Comparison of ENCODE assay signal across 8 cellular contexts in genomic region chr10:43407148-43407575, GRCh38. TPM values are rescaled to one million over a fixed set of nuclear protein-coding genes. Genes with fewer than 3 reads are reported as not detected.
DNase-seq lines count a peak whose midpoint lies in the region; ATAC-seq, FAIRE-seq and TF ChIP-seq lines count a peak whose summit lies in the region.

No MANE protein-coding gene starts in this region.

- TF ChIP-seq CTCF in WERI-Rb-1 (IDR thresholded peaks at IDR 0.05; ENCODE audit: low read depth, low read length): no peak

- peaks cover 5% of the 10 kb centered on the region for H3K9me3 ChIP-seq in WERI-Rb-1 (ENCODE audit: severe bottlenecking)

- no peaks in the 10 kb centered on the region for H3K9me3 Mint-ChIP-seq in central memory CD8-positive, alpha-beta T cell

- peak overlapping the region; percentile 99 for H3K27ac Mint-ChIP-seq in central memory CD8-positive, alpha-beta T cell (ENCODE audit: low read depth)

- TF ChIP-seq POLR2A in H54 (IDR thresholded peaks at IDR 0.05; ENCODE audit: low read depth, low read length): no peak

- FAIRE-seq in H54 (lab: Jason Lieb, UNC): no peak

- H3K27me3 Mint-ChIP-seq in central memory CD8-positive, alpha-beta T cell: no peaks in the 10 kb centered on the region

- intact Hi-C loops in left colon (cut with DNase I, micrococcal nuclease): no loop called here

- peak overlapping the region; percentile 95 for H3K27ac ChIP-seq in WERI-Rb-1

- DNase-seq in WERI-Rb-1 (peak; percentile 32), left colon (peak in 1 of 2 donors; percentile 74), NCI-H510A (lab: John Stamatoyannopoulos, UW) (no peak), H54 (ENCODE audit: insufficient read length, low spot score) (no peak)
- peak; percentile 35 to 39 for DNase-seq in central memory CD8-positive, alpha-beta T cell (ENCODE audit: low spot score in 2 of 2)
- peak; percentile 46 for DNase-seq in stimulated activated CD4-positive, alpha-beta T cell treated with anti-CD3 and anti-CD28 coated beads, Interleukin-2, amount 100 ng/mL, for 4 hours (ENCODE audit: low read depth)

- no peaks in the 10 kb centered on the region for H3K27me3 ChIP-seq in WERI-Rb-1 (ENCODE audit: insufficient read depth, low read depth, severe bottlenecking)

- H3K4me3 Mint-ChIP-seq in central memory CD8-positive, alpha-beta T cell: peak overlapping the region; percentile 93

- peaks cover 40% of the 10 kb centered on the region for H3K36me3 ChIP-seq in WERI-Rb-1

- ATAC-seq in GM18909 (IDR thresholded peaks at IDR 0.05; ENCODE audit: poor library complexity, unreplicated experiment) (peak; percentile 20), HG03439 (IDR thresholded peaks at IDR 0.05; ENCODE audit: unreplicated experiment) (peak; percentile 22), left colon (peak; percentile 36)
- no peak for ATAC-seq in central memory CD8-positive, alpha-beta T cell (replicated peaks; ENCODE audit: extremely low read depth, poor library complexity, severe bottlenecking)

- H3K36me3 Mint-ChIP-seq in central memory CD8-positive, alpha-beta T cell (ENCODE audit: insufficient read depth): peaks cover 51% of the 10 kb centered on the region

- H3K4me1 Mint-ChIP-seq in central memory CD8-positive, alpha-beta T cell: peaks cover 49% of the 10 kb centered on the region

- peak overlapping the region; percentile 88 for H3K4me3 ChIP-seq in WERI-Rb-1 (ENCODE audit: low read depth, low read length)

RNA-seq across cellular contexts. Expression of gene HNRNPF, which starts 1.8 kb away (rescaled TPM):
- total RNA-seq in left colon: 100 to 1,000 TPM; 214 to 257 TPM

RNA-seq across cellular contexts. Expression of gene ZNF487, which starts 29.7 kb away (rescaled TPM):
- 1 to 10 TPM; 5.2 to 5.9 TPM for total RNA-seq in left colon

RNA-seq across cellular contexts. Expression of gene FXYD4, which starts 35.7 kb away (rescaled TPM):
- not detected for total RNA-seq in left colon

Comparison
In these comparisons a context has a peak if more than half of its experiments do, and no peak if none do; other contexts are left out.
1. DNase-seq: peak in WERI-Rb-1 (single experiment), central memory CD8-positive, alpha-beta T cell (2 of 2) and stimulated activated CD4-positive, alpha-beta T cell treated with anti-CD3 and anti-CD28 coated beads, Interleukin-2, amount 100 ng/mL, for 4 hours (single experiment); none in NCI-H510A (single experiment) and H54 (single experiment).